ENCODE assay signal across 20 cellular contexts in the genomic region with DNA sequence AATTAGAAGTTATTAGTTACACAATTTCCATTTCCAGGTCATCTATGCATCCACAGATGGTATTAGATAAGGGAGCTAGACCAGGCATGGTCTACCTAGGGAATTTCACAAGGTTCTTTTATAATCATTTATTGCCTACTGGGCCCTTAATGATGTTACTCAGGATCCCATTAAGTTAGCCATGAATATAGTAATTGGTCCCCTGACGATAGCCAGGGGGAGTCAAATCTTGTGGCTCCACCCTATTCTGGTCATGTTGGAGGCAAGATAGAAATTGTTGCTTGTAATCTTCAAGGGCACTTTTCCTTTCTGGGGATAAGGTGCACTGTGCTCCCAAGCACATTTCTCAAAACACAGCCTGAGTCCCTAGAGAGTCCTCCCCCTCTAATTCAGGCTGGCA.
"Had no signal": no experiment of that assay in that cellular context is flagged by ENCODE, and none has a peak within 500 bp of the region (broad histone marks: within the 10 kb centered on the region; RNA-seq: fewer than 3 reads in every experiment).

No MANE protein-coding gene starts in this region.

- DNase-seq: cortex of kidney; effector memory CD8-positive, alpha-beta T cell; hypothalamus; left ventricle myocardium superior; lower lobe of right lung; natural killer cell; occipital lobe; ovary; posterior cingulate gyrus; psoas muscle; right cardiac atrium; spleen; stimulated activated CD4-positive, alpha-beta T cell treated with anti-CD3 and anti-CD28 coated beads, Interleukin-2, amount 100 ng/mL, for 48 hours; stimulated activated naive B cell treated with anti-CD40 and anti-IgM and Interleukin-4, amounts not matched to agents 10 μg/mL and 1 μg/mL and 100 μg/mL, for 72 hours; transverse colon; upper lobe of right lung; uterus had no signal

- H3K36me3 ChIP-seq: lower lobe of right lung, ovary, spleen, suprapubic skin, transverse colon, upper lobe of right lung, uterus had no signal

- H3K4me1 Mint-ChIP-seq: stimulated activated naive B cell treated with anti-CD40 and anti-IgM and Interleukin-4, amounts not matched to agents 10 μg/mL and 1 μg/mL and 100 μg/mL, for 72 hours had no signal

- H3K27ac ChIP-seq: lower lobe of right lung, ovary, psoas muscle, skin epidermis, spleen, suprapubic skin, transverse colon, upper lobe of right lung, uterus had no signal

- H3K9me3 Mint-ChIP-seq: effector memory CD8-positive, alpha-beta T cell; natural killer cell; stimulated activated naive B cell treated with anti-CD40 and anti-IgM and Interleukin-4, amounts not matched to agents 10 μg/mL and 1 μg/mL and 100 μg/mL, for 72 hours; stimulated activated naive CD8-positive, alpha-beta T cell treated with anti-CD3 and anti-CD28 coated beads, Interleukin-15, Interleukin-2, amounts not matched to agents 100 ng/mL and 50 ng/mL, for 24 hours had no signal

- ATAC-seq: effector memory CD8-positive, alpha-beta T cell; left ventricle myocardium superior; lower lobe of right lung; natural killer cell; psoas muscle; right cardiac atrium; stimulated activated naive B cell treated with anti-CD40 and anti-IgM and Interleukin-4, amounts not matched to agents 10 μg/mL and 1 μg/mL and 100 μg/mL, for 72 hours; upper lobe of right lung had no signal

- H3K27me3 ChIP-seq: ovary, spleen, suprapubic skin, transverse colon, upper lobe of right lung, uterus had no signal

- H3K4me3 ChIP-seq: lower lobe of right lung, ovary, psoas muscle, skin epidermis, spleen, suprapubic skin, transverse colon, upper lobe of right lung, uterus had no signal

- H3K4me3 Mint-ChIP-seq: effector memory CD8-positive, alpha-beta T cell; natural killer cell; stimulated activated naive B cell treated with anti-CD40 and anti-IgM and Interleukin-4, amounts not matched to agents 10 μg/mL and 1 μg/mL and 100 μg/mL, for 72 hours; stimulated activated naive CD8-positive, alpha-beta T cell treated with anti-CD3 and anti-CD28 coated beads, Interleukin-15, Interleukin-2, amounts not matched to agents 100 ng/mL and 50 ng/mL, for 24 hours had no signal

- H3K4me1 ChIP-seq: lower lobe of right lung, psoas muscle, spleen, suprapubic skin, transverse colon, upper lobe of right lung, uterus had no signal

- H3K36me3 Mint-ChIP-seq: natural killer cell; stimulated activated naive B cell treated with anti-CD40 and anti-IgM and Interleukin-4, amounts not matched to agents 10 μg/mL and 1 μg/mL and 100 μg/mL, for 72 hours had no signal

- H3K9me3 ChIP-seq: lower lobe of right lung, ovary, psoas muscle, suprapubic skin, transverse colon, upper lobe of right lung, uterus had no signal

- H3K27ac Mint-ChIP-seq: effector memory CD8-positive, alpha-beta T cell; natural killer cell; stimulated activated naive B cell treated with anti-CD40 and anti-IgM and Interleukin-4, amounts not matched to agents 10 μg/mL and 1 μg/mL and 100 μg/mL, for 72 hours; stimulated activated naive CD8-positive, alpha-beta T cell treated with anti-CD3 and anti-CD28 coated beads, Interleukin-15, Interleukin-2, amounts not matched to agents 100 ng/mL and 50 ng/mL, for 24 hours had no signal
